ENCODE assay signal across 1 cellular context in the genomic region with DNA sequence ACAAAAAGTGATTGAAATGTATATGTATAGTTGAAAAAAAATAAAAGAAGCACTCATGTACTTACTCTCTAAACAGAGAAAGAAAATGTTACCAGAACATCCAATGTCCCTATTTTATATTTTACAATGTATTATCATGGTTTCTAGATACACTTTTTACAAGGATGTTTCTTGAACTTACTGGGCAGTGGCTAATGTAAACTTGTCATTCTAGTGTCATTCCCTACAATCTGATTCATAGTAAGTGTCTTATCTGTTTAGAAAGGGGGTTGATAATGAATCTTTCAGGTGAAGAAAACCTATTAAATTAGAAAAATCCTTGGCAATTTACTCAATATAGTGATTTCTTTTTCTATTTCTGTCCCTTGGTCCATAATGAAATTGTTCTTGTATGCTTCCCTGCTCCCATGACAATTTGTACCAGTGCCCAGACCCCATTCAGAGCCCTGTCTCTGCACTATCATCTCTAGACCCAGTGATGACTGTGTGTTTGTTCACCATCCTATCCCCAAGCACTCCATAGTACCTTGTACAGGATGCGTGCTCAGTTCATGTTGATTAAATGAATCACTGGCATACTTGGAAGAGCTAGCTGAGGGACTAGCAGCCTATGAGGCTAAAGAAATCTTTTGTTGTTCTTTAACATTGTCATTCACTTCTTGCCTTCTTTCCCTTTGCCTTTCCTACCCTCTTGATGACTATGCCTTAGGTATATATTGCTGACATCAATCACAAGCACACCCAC.
TF ChIP-seq lines count a peak whose summit lies in the region.

No MANE protein-coding gene starts in this region.

TF ChIP-seq in SK-N-SH, 30 proteins besides CTCF, POLR2A, EP300 and RAD21 (continued from another document):
- TF ChIP-seq, protein P1, sequence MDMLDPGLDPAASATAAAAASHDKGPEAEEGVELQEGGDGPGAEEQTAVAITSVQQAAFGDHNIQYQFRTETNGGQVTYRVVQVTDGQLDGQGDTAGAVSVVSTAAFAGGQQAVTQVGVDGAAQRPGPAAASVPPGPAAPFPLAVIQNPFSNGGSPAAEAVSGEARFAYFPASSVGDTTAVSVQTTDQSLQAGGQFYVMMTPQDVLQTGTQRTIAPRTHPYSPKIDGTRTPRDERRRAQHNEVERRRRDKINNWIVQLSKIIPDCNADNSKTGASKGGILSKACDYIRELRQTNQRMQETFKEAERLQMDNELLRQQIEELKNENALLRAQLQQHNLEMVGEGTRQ (IDR thresholded peaks at IDR 0.05; ENCODE audit: borderline replicate concordance, low read depth, low read length) = no peak
- TF ChIP-seq FOXJ3 (CRISPR knock-in tag; IDR thresholded peaks at IDR 0.05) = no peak
- TF ChIP-seq EZH2phosphoT487 (IDR thresholded peaks at IDR 0.05; ENCODE audit: borderline replicate concordance, low read depth) = no peak
- no peak for TF ChIP-seq POLR2AphosphoS5 (IDR thresholded peaks at IDR 0.05; ENCODE audit: low read depth, low read length)
- no peak for TF ChIP-seq SMC3 (IDR thresholded peaks at IDR 0.05; ENCODE audit: low read depth, low read length)
- TF ChIP-seq RFX5 (IDR thresholded peaks at IDR 0.05; ENCODE audit: low read length) = no peak
- TF ChIP-seq FOXM1 (IDR thresholded peaks at IDR 0.05; ENCODE audit: low read depth) = no peak
- TF ChIP-seq, protein P2, sequence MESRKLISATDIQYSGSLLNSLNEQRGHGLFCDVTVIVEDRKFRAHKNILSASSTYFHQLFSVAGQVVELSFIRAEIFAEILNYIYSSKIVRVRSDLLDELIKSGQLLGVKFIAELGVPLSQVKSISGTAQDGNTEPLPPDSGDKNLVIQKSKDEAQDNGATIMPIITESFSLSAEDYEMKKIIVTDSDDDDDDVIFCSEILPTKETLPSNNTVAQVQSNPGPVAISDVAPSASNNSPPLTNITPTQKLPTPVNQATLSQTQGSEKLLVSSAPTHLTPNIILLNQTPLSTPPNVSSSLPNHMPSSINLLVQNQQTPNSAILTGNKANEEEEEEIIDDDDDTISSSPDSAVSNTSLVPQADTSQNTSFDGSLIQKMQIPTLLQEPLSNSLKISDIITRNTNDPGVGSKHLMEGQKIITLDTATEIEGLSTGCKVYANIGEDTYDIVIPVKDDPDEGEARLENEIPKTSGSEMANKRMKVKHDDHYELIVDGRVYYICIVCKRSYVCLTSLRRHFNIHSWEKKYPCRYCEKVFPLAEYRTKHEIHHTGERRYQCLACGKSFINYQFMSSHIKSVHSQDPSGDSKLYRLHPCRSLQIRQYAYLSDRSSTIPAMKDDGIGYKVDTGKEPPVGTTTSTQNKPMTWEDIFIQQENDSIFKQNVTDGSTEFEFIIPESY (IDR thresholded peaks at IDR 0.05; ENCODE audit: borderline replicate concordance, low read depth) = no peak
- peak; percentile 35; the same call in 1 of the 2 replicates for TF ChIP-seq TCF12 (IDR thresholded peaks at IDR 0.05)
- peak; percentile 46 for TF ChIP-seq JUND (IDR thresholded peaks at IDR 0.05)
- TF ChIP-seq GABPA (IDR thresholded peaks at IDR 0.05; ENCODE audit: low read depth) = no peak
- TF ChIP-seq, protein P3, sequence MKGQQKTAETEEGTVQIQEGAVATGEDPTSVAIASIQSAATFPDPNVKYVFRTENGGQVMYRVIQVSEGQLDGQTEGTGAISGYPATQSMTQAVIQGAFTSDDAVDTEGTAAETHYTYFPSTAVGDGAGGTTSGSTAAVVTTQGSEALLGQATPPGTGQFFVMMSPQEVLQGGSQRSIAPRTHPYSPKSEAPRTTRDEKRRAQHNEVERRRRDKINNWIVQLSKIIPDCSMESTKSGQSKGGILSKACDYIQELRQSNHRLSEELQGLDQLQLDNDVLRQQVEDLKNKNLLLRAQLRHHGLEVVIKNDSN (IDR thresholded peaks at IDR 0.05; ENCODE audit: borderline replicate concordance, low read depth) = no peak
- no peak for TF ChIP-seq MEF2A (IDR thresholded peaks at IDR 0.05; ENCODE audit: borderline replicate concordance, low read depth)
- TF ChIP-seq, protein P4, sequence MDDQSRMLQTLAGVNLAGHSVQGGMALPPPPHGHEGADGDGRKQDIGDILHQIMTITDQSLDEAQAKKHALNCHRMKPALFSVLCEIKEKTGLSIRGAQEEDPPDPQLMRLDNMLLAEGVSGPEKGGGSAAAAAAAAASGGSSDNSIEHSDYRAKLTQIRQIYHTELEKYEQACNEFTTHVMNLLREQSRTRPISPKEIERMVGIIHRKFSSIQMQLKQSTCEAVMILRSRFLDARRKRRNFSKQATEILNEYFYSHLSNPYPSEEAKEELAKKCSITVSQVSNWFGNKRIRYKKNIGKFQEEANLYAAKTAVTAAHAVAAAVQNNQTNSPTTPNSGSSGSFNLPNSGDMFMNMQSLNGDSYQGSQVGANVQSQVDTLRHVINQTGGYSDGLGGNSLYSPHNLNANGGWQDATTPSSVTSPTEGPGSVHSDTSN (IDR thresholded peaks at IDR 0.05) = no peak
- no peak for TF ChIP-seq GATA2 (CRISPR knock-in tag; IDR thresholded peaks at IDR 0.05)
- no peak for TF ChIP-seq SIN3A (IDR thresholded peaks at IDR 0.05; ENCODE audit: borderline replicate concordance, low read depth, low read length)
- TF ChIP-seq ELF1 (IDR thresholded peaks at IDR 0.05) = no peak
- no peak for TF ChIP-seq MXI1 (IDR thresholded peaks at IDR 0.05; ENCODE audit: low read depth, low read length)
- TF ChIP-seq FOSL2 (IDR thresholded peaks at IDR 0.05; ENCODE audit: borderline replicate concordance, low read depth) = peak; percentile 82
- no peak for TF ChIP-seq RCOR1 (IDR thresholded peaks at IDR 0.05; ENCODE audit: low read length)
